Comparison of ENCODE assay signal across 20 cellular contexts in the genomic region with DNA sequence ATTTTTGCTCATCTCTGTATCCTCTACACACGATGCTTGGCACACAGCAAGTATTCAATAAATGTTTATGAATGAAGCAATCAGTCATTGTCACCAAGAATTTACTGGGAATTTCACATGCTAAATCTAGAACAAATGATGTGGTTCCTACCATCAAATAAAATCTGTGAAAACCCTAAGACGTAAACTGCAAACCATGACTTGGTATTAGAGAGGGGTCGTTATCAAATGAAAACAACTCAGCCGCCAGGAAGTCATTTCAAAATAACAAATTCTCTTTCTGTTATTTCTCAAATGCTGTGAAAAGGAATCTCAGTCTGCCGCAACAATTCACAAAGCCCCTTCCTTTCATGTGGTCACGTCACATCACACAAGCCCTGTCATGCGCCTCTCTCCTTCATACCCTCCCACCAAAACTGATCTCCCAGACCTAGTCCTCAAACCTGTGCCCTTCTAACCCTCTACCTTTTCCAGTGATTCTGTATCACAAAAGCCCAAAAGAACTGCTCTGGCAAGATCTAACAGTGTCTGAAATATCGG.
DNase-seq lines count a peak whose midpoint lies in the region; ATAC-seq, FAIRE-seq and TF ChIP-seq lines count a peak whose summit lies in the region.
"Had no signal": no experiment of that assay in that cellular context is flagged by ENCODE, and none has a peak within 500 bp of the region (broad histone marks: within the 10 kb centered on the region; RNA-seq: fewer than 3 reads in every experiment).

No MANE protein-coding gene starts in this region.

- peaks cover 68% of the 10 kb centered on the region for H3K4me1 ChIP-seq in BLaER1

- intact Hi-C loops in dorsolateral prefrontal cortex (cut with DNase I) = no loop called here

- H3K9me3 ChIP-seq in BLaER1 = peaks cover 14% of the 10 kb centered on the region
- H3K9me3 ChIP-seq: MG63 had no signal

- CTCF ChIA-PET in WTC11 (lab: Charles Lee) = no interaction called here

- H3K27me3 ChIP-seq in BLaER1 (no peaks in the 10 kb centered on the region), dorsolateral prefrontal cortex (no peaks in the 10 kb centered on the region)
- H3K27me3 ChIP-seq: MG63 had no signal

- DNase-seq in WTC11 (ENCODE audit: low spot score) (no peak), dorsolateral prefrontal cortex (no peak), pons (ENCODE audit: low spot score) (peak; percentile 61), DMS 273 (lab: John Stamatoyannopoulos, UW; ENCODE audit: unreplicated experiment) (no peak), cortex of kidney (lab: John Stamatoyannopoulos, UW) (no peak), D721Med (ENCODE audit: insufficient read length, low spot score) (no peak)
- no peak for DNase-seq in NK-92 treated with Interleukin-12 subunit alpha and Interleukin-12 subunit beta, amount 100 ng/mL, for 24 hours (lab: John Stamatoyannopoulos, UW)
- DNase-seq: ACHN, C1 segment of cervical spinal cord, H7, HFFc6, MG63, NCI-H1417, NCI-H187, NCI-H446, NCI-H526 treated with DMSO at 0.1 percent for 48 hours had no signal

- H4K20me1 ChIP-seq in BLaER1 = no peaks in the 10 kb centered on the region

- no peak for ATAC-seq in WTC11
- ATAC-seq: K562, Right ventricle myocardium inferior had no signal

- no peaks in the 10 kb centered on the region for H3K36me3 ChIP-seq in BLaER1
- H3K36me3 ChIP-seq: MG63 had no signal

- 0 out of 2 replicates have a peak overlapping the region, but pooled peaks have one; percentile 29 for H3K27ac ChIP-seq in BLaER1
- H3K27ac ChIP-seq in dorsolateral prefrontal cortex = peak overlapping the region in 44 of 59 donors; percentile 7 to 79 (median 50)
- H3K27ac ChIP-seq: 22Rv1 had no signal

- no peak overlapping the region for H3K9ac ChIP-seq in BLaER1

- peaks cover 6% of the 10 kb centered on the region for H3K9me3 Mint-ChIP-seq in WTC11
- H3K9me3 Mint-ChIP-seq: HFFc6 had no signal

- no peaks in the 10 kb centered on the region for H3K27me3 Mint-ChIP-seq in WTC11 (ENCODE audit: low read depth)

- TF ChIP-seq CTCF in WTC11 (IDR thresholded peaks at IDR 0.05) (no peak), dorsolateral prefrontal cortex (IDR thresholded peaks at IDR 0.05 in 54 of 56, conservative IDR thresholded peaks at IDR 0.05 in 2 of 56; ENCODE audit: low read depth in 1 of 56, partially characterized antibody in 56 of 56) (no peak), D721Med (IDR thresholded peaks at IDR 0.05; ENCODE audit: insufficient read depth, missing control alignments) (no peak)

- H3K36me3 Mint-ChIP-seq in WTC11 = peaks cover 6% of the 10 kb centered on the region; the same call in 1 of the 2 replicates

- POLR2A ChIA-PET in WTC11 (lab: Charles Lee) = no interaction called here

- H3K4me2 ChIP-seq in BLaER1 = peak overlapping the region; percentile 68

- FAIRE-seq in D721Med (lab: Jason Lieb, UNC) = no peak
- FAIRE-seq: K562 had no signal

- peaks cover 7% of the 10 kb centered on the region for H3K4me1 Mint-ChIP-seq in WTC11

- H3K4me3 ChIP-seq in BLaER1 (no peak overlapping the region), dorsolateral prefrontal cortex (no peak overlapping the region)
- H3K4me3 ChIP-seq: K562, MG63 had no signal

- no peak overlapping the region for H3K4me3 Mint-ChIP-seq in WTC11
- H3K4me3 Mint-ChIP-seq: HFFc6 had no signal

- peak overlapping the region; percentile 19; the same call in 1 of the 2 replicates for H3K27ac Mint-ChIP-seq in WTC11
- H3K27ac Mint-ChIP-seq: HFFc6 had no signal

TF ChIP-seq in WTC11, 78 proteins besides CTCF, POLR2A, EP300 and RAD21:
- TF ChIP-seq FOXP1 (CRISPR knock-in tag; IDR thresholded peaks at IDR 0.05; ENCODE audit: borderline replicate concordance) (no peak), SP1 (CRISPR knock-in tag; conservative IDR thresholded peaks at IDR 0.05) (no peak), MAX (CRISPR knock-in tag; IDR thresholded peaks at IDR 0.05) (no peak), IRF2 (CRISPR knock-in tag; IDR thresholded peaks at IDR 0.05; ENCODE audit: borderline replicate concordance, low read depth) (no peak), NFE2L1 (CRISPR knock-in tag; IDR thresholded peaks at IDR 0.05) (no peak), SOX15 (CRISPR knock-in tag; IDR thresholded peaks at IDR 0.05) (no peak), E2F4 (CRISPR knock-in tag; IDR thresholded peaks at IDR 0.05; ENCODE audit: borderline replicate concordance, low read depth) (no peak), E2F1 (CRISPR knock-in tag; IDR thresholded peaks at IDR 0.05) (no peak), TEAD4 (CRISPR knock-in tag; IDR thresholded peaks at IDR 0.05) (no peak), NR3C1 (CRISPR knock-in tag; conservative IDR thresholded peaks at IDR 0.05; ENCODE audit: low read depth) (no peak), GRHL2 (CRISPR knock-in tag; IDR thresholded peaks at IDR 0.05; ENCODE audit: insufficient replicate concordance, severe bottlenecking) (no peak), ATF1 (CRISPR knock-in tag; IDR thresholded peaks at IDR 0.05) (no peak), TEAD1 (CRISPR knock-in tag; IDR thresholded peaks at IDR 0.05) (no peak), NR1H2 (CRISPR knock-in tag; IDR thresholded peaks at IDR 0.05) (no peak)
- TF ChIP-seq, protein P1, sequence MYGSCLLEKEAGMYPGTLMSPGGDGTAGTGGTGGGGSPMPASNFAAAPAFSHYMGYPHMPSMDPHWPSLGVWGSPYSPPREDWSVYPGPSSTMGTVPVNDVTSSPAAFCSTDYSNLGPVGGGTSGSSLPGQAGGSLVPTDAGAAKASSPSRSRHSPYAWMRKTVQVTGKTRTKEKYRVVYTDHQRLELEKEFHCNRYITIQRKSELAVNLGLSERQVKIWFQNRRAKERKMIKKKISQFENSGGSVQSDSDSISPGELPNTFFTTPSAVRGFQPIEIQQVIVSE (CRISPR knock-in tag; IDR thresholded peaks at IDR 0.05; ENCODE audit: borderline replicate concordance) = no peak
- TF ChIP-seq, protein P2, sequence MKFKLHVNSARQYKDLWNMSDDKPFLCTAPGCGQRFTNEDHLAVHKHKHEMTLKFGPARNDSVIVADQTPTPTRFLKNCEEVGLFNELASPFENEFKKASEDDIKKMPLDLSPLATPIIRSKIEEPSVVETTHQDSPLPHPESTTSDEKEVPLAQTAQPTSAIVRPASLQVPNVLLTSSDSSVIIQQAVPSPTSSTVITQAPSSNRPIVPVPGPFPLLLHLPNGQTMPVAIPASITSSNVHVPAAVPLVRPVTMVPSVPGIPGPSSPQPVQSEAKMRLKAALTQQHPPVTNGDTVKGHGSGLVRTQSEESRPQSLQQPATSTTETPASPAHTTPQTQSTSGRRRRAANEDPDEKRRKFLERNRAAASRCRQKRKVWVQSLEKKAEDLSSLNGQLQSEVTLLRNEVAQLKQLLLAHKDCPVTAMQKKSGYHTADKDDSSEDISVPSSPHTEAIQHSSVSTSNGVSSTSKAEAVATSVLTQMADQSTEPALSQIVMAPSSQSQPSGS (CRISPR knock-in tag; IDR thresholded peaks at IDR 0.05; ENCODE audit: borderline replicate concordance, low read depth) = no peak
